9 cellular contexts compared by ENCODE assay signal in genomic region chr11:72591785-72592490, GRCh38.
A peak's percentile ranks its signal among the peaks of the same experiment; 100 is the strongest.
DNase-seq lines count a peak whose midpoint lies in the region; ATAC-seq and TF ChIP-seq lines count a peak whose summit lies in the region.
"Had no signal": no experiment of that assay in that cellular context is flagged by ENCODE, and none has a peak within 500 bp of the region (broad histone marks: within the 10 kb centered on the region; RNA-seq: fewer than 3 reads in every experiment).

No MANE protein-coding gene starts in this region.

- H3K4me1 Mint-ChIP-seq in WTC11 = peaks cover 38% of the 10 kb centered on the region
- peaks cover 30% of the 10 kb centered on the region for H3K4me1 Mint-ChIP-seq in activated naive CD8-positive, alpha-beta T cell treated with anti-CD3 and anti-CD28 coated beads for 36 hours

- CTCF ChIA-PET in WTC11 (lab: Charles Lee) = interaction anchor here (0.8 to 13.3 kb wide), 11 partner anchors 9 to 121 kb away, joined by 3 to 461 read pairs (median 33); partner anchors contain the start of gene PDE2A

- no peak overlapping the region for H3K4me3 Mint-ChIP-seq in WTC11
- peak overlapping the region; percentile 11 for H3K4me3 Mint-ChIP-seq in activated naive CD8-positive, alpha-beta T cell treated with anti-CD3 and anti-CD28 coated beads for 36 hours

- no peak for TF ChIP-seq CTCF in WTC11 (IDR thresholded peaks at IDR 0.05)

- no peaks in the 10 kb centered on the region for H3K36me3 Mint-ChIP-seq in WTC11
- H3K36me3 Mint-ChIP-seq in activated naive CD8-positive, alpha-beta T cell treated with anti-CD3 and anti-CD28 coated beads for 36 hours = no peaks in the 10 kb centered on the region

- H3K27ac Mint-ChIP-seq in WTC11 = no peak overlapping the region
- H3K27ac Mint-ChIP-seq in activated naive CD8-positive, alpha-beta T cell treated with anti-CD3 and anti-CD28 coated beads for 36 hours = peak overlapping the region; percentile 62

- H3K9me3 Mint-ChIP-seq in WTC11 = no peaks in the 10 kb centered on the region
- H3K9me3 Mint-ChIP-seq in activated naive CD8-positive, alpha-beta T cell treated with anti-CD3 and anti-CD28 coated beads for 36 hours = no peaks in the 10 kb centered on the region

- 0 out of 2 replicates have a peak, but pooled peaks cover 7% of the 10 kb centered on the region for H3K27me3 ChIP-seq in SJCRH30
- H3K27me3 ChIP-seq: body of pancreas had no signal

- POLR2A ChIA-PET in WTC11 (lab: Charles Lee) = no interaction called here

- H3K27ac ChIP-seq in SJCRH30 = no peak overlapping the region
- H3K27ac ChIP-seq: body of pancreas had no signal

- H3K36me3 ChIP-seq in SJCRH30 = no peaks in the 10 kb centered on the region

- H3K4me1 ChIP-seq in SJCRH30 = no peaks in the 10 kb centered on the region

- no peaks in the 10 kb centered on the region for H3K9me3 ChIP-seq in SJCRH30 (replicated peaks)
- H3K9me3 ChIP-seq: body of pancreas had no signal

- ATAC-seq in WTC11 (no peak), HG02970 (IDR thresholded peaks at IDR 0.05; ENCODE audit: low FRiP score, unreplicated experiment) (no peak)
- ATAC-seq: body of pancreas had no signal

- H3K27me3 Mint-ChIP-seq in WTC11 (ENCODE audit: low read depth) = peaks cover 69% of the 10 kb centered on the region
- H3K27me3 Mint-ChIP-seq in activated naive CD8-positive, alpha-beta T cell treated with anti-CD3 and anti-CD28 coated beads for 36 hours = peaks cover 40% of the 10 kb centered on the region

- DNase-seq in NCI-H1417 (lab: John Stamatoyannopoulos, UW) (peak in 2 of 3 experiments; percentile 89 to 93), WTC11 (ENCODE audit: low spot score) (no peak), ureter (ENCODE audit: low spot score) (no peak), SJCRH30 (no peak), NCI-H2029 (lab: John Stamatoyannopoulos, UW) (no peak)
- peak; percentile 73 for DNase-seq in activated naive CD8-positive, alpha-beta T cell treated with anti-CD3 and anti-CD28 coated beads for 36 hours
- DNase-seq in stimulated activated CD8-positive, alpha-beta memory T cell treated with anti-CD3 and anti-CD28 coated beads, Interleukin-12 subunit alpha, Interleukin-12 subunit beta, amount 100 ng/mL, for 4 hours (ENCODE audit: low read depth) = peak; percentile 31

- H3K4me3 ChIP-seq in SJCRH30 = no peak overlapping the region
- H3K4me3 ChIP-seq: body of pancreas had no signal

TF ChIP-seq in WTC11, 78 proteins besides CTCF, POLR2A, EP300 and RAD21:
- TF ChIP-seq ZNF232 (CRISPR knock-in tag; IDR thresholded peaks at IDR 0.05) (no peak), FOXP4 (CRISPR knock-in tag; IDR thresholded peaks at IDR 0.05) (no peak), ELF4 (CRISPR knock-in tag; IDR thresholded peaks at IDR 0.05; ENCODE audit: low read depth) (no peak), ZNF423 (CRISPR knock-in tag; IDR thresholded peaks at IDR 0.05) (peak; percentile 78)
- TF ChIP-seq, protein P1, sequence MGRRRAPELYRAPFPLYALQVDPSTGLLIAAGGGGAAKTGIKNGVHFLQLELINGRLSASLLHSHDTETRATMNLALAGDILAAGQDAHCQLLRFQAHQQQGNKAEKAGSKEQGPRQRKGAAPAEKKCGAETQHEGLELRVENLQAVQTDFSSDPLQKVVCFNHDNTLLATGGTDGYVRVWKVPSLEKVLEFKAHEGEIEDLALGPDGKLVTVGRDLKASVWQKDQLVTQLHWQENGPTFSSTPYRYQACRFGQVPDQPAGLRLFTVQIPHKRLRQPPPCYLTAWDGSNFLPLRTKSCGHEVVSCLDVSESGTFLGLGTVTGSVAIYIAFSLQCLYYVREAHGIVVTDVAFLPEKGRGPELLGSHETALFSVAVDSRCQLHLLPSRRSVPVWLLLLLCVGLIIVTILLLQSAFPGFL (CRISPR knock-in tag; IDR thresholded peaks at IDR 0.05; ENCODE audit: borderline replicate concordance) = no peak
- TF ChIP-seq, protein P2, sequence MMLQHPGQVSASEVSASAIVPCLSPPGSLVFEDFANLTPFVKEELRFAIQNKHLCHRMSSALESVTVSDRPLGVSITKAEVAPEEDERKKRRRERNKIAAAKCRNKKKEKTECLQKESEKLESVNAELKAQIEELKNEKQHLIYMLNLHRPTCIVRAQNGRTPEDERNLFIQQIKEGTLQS (CRISPR knock-in tag; conservative IDR thresholded peaks at IDR 0.05) = no peak
TF ChIP-seq in WTC11: peak in this region for 1.

Comparison
In these comparisons a context has a peak if more than half of its experiments do, and no peak if none do; other contexts are left out.
1. DNase-seq: peak in NCI-H1417 (2 of 3), activated naive CD8-positive, alpha-beta T cell treated with anti-CD3 and anti-CD28 coated beads for 36 hours (single experiment) and stimulated activated CD8-positive, alpha-beta memory T cell treated with anti-CD3 and anti-CD28 coated beads, Interleukin-12 subunit alpha, Interleukin-12 subunit beta, amount 100 ng/mL, for 4 hours (single experiment); none in WTC11 (single experiment), ureter (single experiment), SJCRH30 (0 of 2) and NCI-H2029 (single experiment).